ENCODE assay signal across 10 cellular contexts in the genomic region with DNA sequence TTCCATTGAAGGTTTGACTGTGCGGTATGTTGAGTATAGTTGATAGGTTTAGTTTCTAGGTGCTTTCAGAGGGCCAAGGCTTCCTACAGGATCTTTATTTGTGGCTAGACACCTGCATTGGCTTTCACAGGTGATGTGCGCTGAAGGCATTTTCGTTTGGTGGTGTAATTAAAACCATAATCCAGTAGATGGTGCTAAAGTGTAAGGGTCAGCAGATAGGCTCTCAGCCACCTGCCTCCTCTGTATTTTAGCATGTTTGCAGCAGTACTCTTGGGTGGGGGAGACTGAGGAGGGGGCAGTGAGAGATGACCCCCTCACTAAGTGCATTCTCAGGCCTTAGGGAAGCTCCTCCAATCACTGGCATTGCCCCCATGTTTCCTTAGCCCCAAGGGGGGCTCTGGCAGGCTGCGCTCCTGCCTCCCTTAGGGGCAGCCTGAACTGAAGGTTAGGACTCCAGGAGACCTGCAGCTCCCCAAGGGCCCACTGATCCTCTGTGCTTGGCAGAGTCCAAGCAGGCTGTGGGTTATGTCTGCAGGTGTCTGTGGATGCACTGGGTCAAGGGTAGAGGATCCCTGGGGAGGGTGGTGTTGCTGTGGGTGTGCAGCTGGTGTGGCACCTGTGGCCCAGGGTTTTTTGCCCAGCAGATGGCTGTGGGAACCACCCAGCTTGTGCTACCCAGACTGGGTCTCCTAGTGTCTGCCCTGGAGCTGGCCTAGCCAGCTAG. TPM values are rescaled to one million over a fixed set of nuclear protein-coding genes. Genes with fewer than 3 reads are reported as not detected.
DNase-seq lines count a peak whose midpoint lies in the region; TF ChIP-seq lines count a peak whose summit lies in the region.
"Had no signal": no experiment of that assay in that cellular context is flagged by ENCODE, and none has a peak within 500 bp of the region (broad histone marks: within the 10 kb centered on the region; RNA-seq: fewer than 3 reads in every experiment).

No MANE protein-coding gene starts in this region.

- H3K27me3 ChIP-seq in BLaER1 = peaks cover 11% of the 10 kb centered on the region; the same call in 1 of the 2 replicates

- no peak overlapping the region for H3K9ac ChIP-seq in BLaER1

- peaks cover 3% of the 10 kb centered on the region for H3K36me3 Mint-ChIP-seq in glutamatergic neuron (ENCODE audit: unreplicated experiment)

- H3K4me1 Mint-ChIP-seq in glutamatergic neuron (ENCODE audit: low read depth, unreplicated experiment) = peaks cover 4% of the 10 kb centered on the region

- TF ChIP-seq CTCF in RWPE1 (conservative IDR thresholded peaks at IDR 0.05; ENCODE audit: low read depth) (peak; percentile 38), glutamatergic neuron (IDR thresholded peaks at IDR 0.05; ENCODE audit: partially characterized antibody, unreplicated experiment) (peak; percentile 62)

- H3K4me3 Mint-ChIP-seq in glutamatergic neuron (ENCODE audit: unreplicated experiment) = no peak overlapping the region

- peak; percentile 67 for DNase-seq in HEK293T (ENCODE audit: extremely low spot score)
- peak; percentile 35 for DNase-seq in RWPE1 (ENCODE audit: low spot score)
- DNase-seq in glutamatergic neuron = peak; percentile 35
- DNase-seq in KG1 (lab: John Stamatoyannopoulos, UW) = no peak
- DNase-seq in putamen (ENCODE audit: low spot score) = no peak
- no peak for DNase-seq in nucleus accumbens (lab: John Stamatoyannopoulos, UW)
- DNase-seq in globus pallidus (ENCODE audit: low spot score) = no peak

- H3K27me3 Mint-ChIP-seq in glutamatergic neuron (ENCODE audit: unreplicated experiment) = peaks cover 1% of the 10 kb centered on the region

- peaks cover 24% of the 10 kb centered on the region for H3K4me1 ChIP-seq in BLaER1

- no peaks in the 10 kb centered on the region for H3K9me3 ChIP-seq in BLaER1

- H3K27ac Mint-ChIP-seq in glutamatergic neuron (ENCODE audit: unreplicated experiment) = peak overlapping the region; percentile 31

- H3K9me3 Mint-ChIP-seq in glutamatergic neuron (ENCODE audit: unreplicated experiment) = peaks cover 4% of the 10 kb centered on the region

- POLR2A ChIA-PET in HEK293T (lab: Yijun Ruan, JAX) = no interaction called here
- POLR2A ChIA-PET in RWPE1 (lab: Yijun Ruan, JAX; ENCODE audit: low non-redundant PET) = no interaction called here

- H3K4me3 ChIP-seq in BLaER1 = no peak overlapping the region

- peaks cover 16% of the 10 kb centered on the region for H4K20me1 ChIP-seq in BLaER1

- H3K4me2 ChIP-seq in BLaER1 = peak overlapping the region; percentile 71

- CTCF ChIA-PET in HEK293T (lab: Yijun Ruan, JAX) (interaction anchor here (0.9 kb wide), 1 partner anchor 203 kb away, joined by 3 read pairs; no protein-coding TSS in a partner anchor), RWPE1 (lab: Yijun Ruan, JAX) (interaction anchor here (0.7 kb wide), 2 partner anchors 628 to 1091 kb away, joined by 3 to 4 read pairs; no protein-coding TSS in a partner anchor)

- H3K27ac ChIP-seq in BLaER1 (no peak overlapping the region), RWPE1 (no peak overlapping the region)

- H3K36me3 ChIP-seq in BLaER1 = no peaks in the 10 kb centered on the region

TF ChIP-seq in HEK293T, 16 proteins besides CTCF, POLR2A, EP300 and RAD21:
- TF ChIP-seq FOXK2 (IDR thresholded peaks at IDR 0.05) (no peak), BHLHE40 (IDR thresholded peaks at IDR 0.05; ENCODE audit: borderline replicate concordance) (no peak), ARNT (IDR thresholded peaks at IDR 0.05) (no peak), SUZ12 (IDR thresholded peaks at IDR 0.05) (no peak), HDGF (IDR thresholded peaks at IDR 0.05; ENCODE audit: borderline replicate concordance) (no peak), ZNF384 (IDR thresholded peaks at IDR 0.05) (no peak), FOXA1 (IDR thresholded peaks at IDR 0.05) (no peak), FOXM1 (IDR thresholded peaks at IDR 0.05; ENCODE audit: borderline replicate concordance) (no peak), LEF1 (IDR thresholded peaks at IDR 0.05; ENCODE audit: borderline replicate concordance) (no peak), ELF4 (IDR thresholded peaks at IDR 0.05) (no peak), NFRKB (IDR thresholded peaks at IDR 0.05) (no peak), PKNOX1 (IDR thresholded peaks at IDR 0.05) (no peak), L3MBTL2 (conservative IDR thresholded peaks at IDR 0.05) (no peak), CTBP1 (IDR thresholded peaks at IDR 0.05; ENCODE audit: borderline replicate concordance) (no peak), TARDBP (IDR thresholded peaks at IDR 0.05) (no peak), SP1 (IDR thresholded peaks at IDR 0.05) (no peak)

RNA-seq across cellular contexts. Expression of gene CDK20, which starts 23.4 kb away (rescaled TPM):
- 3.6 TPM for total RNA-seq in glutamatergic neuron (ENCODE audit: unreplicated experiment)

RNA-seq across cellular contexts. Expression of gene SPATA31C1, which starts 33.2 kb away (rescaled TPM):
- total RNA-seq in glutamatergic neuron (ENCODE audit: unreplicated experiment) = not detected
- total RNA-seq: glomerular endothelial cell, subcutaneous adipose tissue had no signal

Comparison
In these comparisons a context has a peak if more than half of its experiments do, and no peak if none do; other contexts are left out.
1. DNase-seq: peak in HEK293T (single experiment), RWPE1 (single experiment) and glutamatergic neuron (single experiment); none in KG1 (single experiment), putamen (single experiment), nucleus accumbens (0 of 56) and globus pallidus (single experiment).